8 cellular contexts compared by ENCODE assay signal in genomic region chr1:109239580-109240068, GRCh38. TPM values are rescaled to one million over a fixed set of nuclear protein-coding genes. Genes with fewer than 3 reads are reported as not detected.
A peak's percentile ranks its signal among the peaks of the same experiment; 100 is the strongest.
DNase-seq lines count a peak whose midpoint lies in the region; ATAC-seq and TF ChIP-seq lines count a peak whose summit lies in the region.

No MANE protein-coding gene starts in this region.

- H3K27me3 ChIP-seq in HL-60 (ENCODE audit: insufficient read depth, poor library complexity, severe bottlenecking) (no peaks in the 10 kb centered on the region), SU-DHL-6 (ENCODE audit: low read length) (no peaks in the 10 kb centered on the region), parathyroid adenoma (ENCODE audit: control insufficient read depth, insufficient read depth, low read length) (no peaks in the 10 kb centered on the region)

- ATAC-seq in esophagus mucosa (peak; percentile 59), HG02870 (IDR thresholded peaks at IDR 0.05; ENCODE audit: unreplicated experiment) (no peak), HG02840 (IDR thresholded peaks at IDR 0.05; ENCODE audit: low FRiP score, unreplicated experiment) (no peak)

- no peaks in the 10 kb centered on the region for H3K9me2 ChIP-seq in SU-DHL-6 (replicated peaks; ENCODE audit: insufficient read depth, low read length)

- no peaks in the 10 kb centered on the region for H3K9me3 ChIP-seq in SU-DHL-6 (ENCODE audit: insufficient read depth, low read length)
- H3K9me3 ChIP-seq in parathyroid adenoma (ENCODE audit: control insufficient read depth, low read length), result no peaks in the 10 kb centered on the region

- H3F3A ChIP-seq in SU-DHL-6 (ENCODE audit: insufficient read depth), result no peaks in the 10 kb centered on the region; the same call in 1 of the 2 replicates

- no peaks in the 10 kb centered on the region for H4K20me1 ChIP-seq in SU-DHL-6 (ENCODE audit: low read depth, low read length)

- H2AFZ ChIP-seq in SU-DHL-6 (ENCODE audit: low read depth, low read length, severe bottlenecking) (no peak overlapping the region), parathyroid adenoma (no peak overlapping the region)

- H3K79me2 ChIP-seq in SU-DHL-6 (ENCODE audit: insufficient read depth, low read length) (no peaks in the 10 kb centered on the region), parathyroid adenoma (no peaks in the 10 kb centered on the region)

- H3K4me2 ChIP-seq in SU-DHL-6 (ENCODE audit: low read depth, low read length, poor library complexity, severe bottlenecking) (no peak overlapping the region), parathyroid adenoma (ENCODE audit: low read length) (no peak overlapping the region)

- H3K4me3 ChIP-seq in HL-60 (replicated peaks; ENCODE audit: insufficient read depth, low read length), result no peak overlapping the region
- H3K4me3 ChIP-seq in SU-DHL-6 (ENCODE audit: insufficient read depth, low read length, poor library complexity, severe bottlenecking), result no peak overlapping the region
- H3K4me3 ChIP-seq in parathyroid adenoma (ENCODE audit: low read depth, low read length), result no peak overlapping the region

- peaks cover 2% of the 10 kb centered on the region for H3K4me1 ChIP-seq in parathyroid adenoma

- H3K27ac ChIP-seq in HL-60 (replicated peaks), result no peak overlapping the region
- no peak overlapping the region for H3K27ac ChIP-seq in SU-DHL-6 (ENCODE audit: low read depth, low read length)
- peak overlapping the region; percentile 51 for H3K27ac ChIP-seq in parathyroid adenoma

- DNase-seq in stimulated activated CD4-positive, alpha-beta T cell treated with anti-CD3 and anti-CD28 coated beads, Interleukin-4, amount 100 ng/mL, for 24 hours, result peak; percentile 25
- no peak for DNase-seq in stimulated activated CD4-positive, alpha-beta T cell treated with anti-CD3 and anti-CD28 coated beads, Interleukin-2, amount 100 ng/mL, for 48 hours
- DNase-seq in HL-60 (ENCODE audit: low read depth in 1 of 2, low spot score in 1 of 2), result peak in 1 of 2 experiments; percentile 36

- no peak overlapping the region for H3K9ac ChIP-seq in SU-DHL-6 (ENCODE audit: low read length)
- H3K9ac ChIP-seq in parathyroid adenoma, result no peak overlapping the region

- H3K36me3 ChIP-seq in SU-DHL-6 (ENCODE audit: low read length) (peaks cover 4% of the 10 kb centered on the region; the same call in 1 of the 2 replicates), parathyroid adenoma (ENCODE audit: control insufficient read depth, insufficient read depth, low read length) (no peaks in the 10 kb centered on the region)

- TF ChIP-seq CTCF in HL-60 (IDR thresholded peaks at IDR 0.05; ENCODE audit: insufficient read depth, low read length), result peak; percentile 27
- peak; percentile 45 for TF ChIP-seq CTCF in SU-DHL-6 (IDR thresholded peaks at IDR 0.05; ENCODE audit: insufficient read depth, low read length, poor library complexity, severe bottlenecking)
- peak; percentile 39 for TF ChIP-seq CTCF in parathyroid adenoma (IDR thresholded peaks at IDR 0.05)

RNA-seq across cellular contexts. Expression of gene CELSR2, which starts 9.7 kb away (rescaled TPM):
- 41.6 TPM for total RNA-seq in esophagus mucosa

RNA-seq across cellular contexts. Expression of gene SARS1, which starts 25.9 kb away (rescaled TPM):
- 154 TPM for total RNA-seq in esophagus mucosa

RNA-seq across cellular contexts. Expression of gene PSRC1, which starts 43.3 kb away (rescaled TPM):
- total RNA-seq in esophagus mucosa, result 10.9 TPM
